8 cellular contexts compared by ENCODE assay signal in the genomic region with DNA sequence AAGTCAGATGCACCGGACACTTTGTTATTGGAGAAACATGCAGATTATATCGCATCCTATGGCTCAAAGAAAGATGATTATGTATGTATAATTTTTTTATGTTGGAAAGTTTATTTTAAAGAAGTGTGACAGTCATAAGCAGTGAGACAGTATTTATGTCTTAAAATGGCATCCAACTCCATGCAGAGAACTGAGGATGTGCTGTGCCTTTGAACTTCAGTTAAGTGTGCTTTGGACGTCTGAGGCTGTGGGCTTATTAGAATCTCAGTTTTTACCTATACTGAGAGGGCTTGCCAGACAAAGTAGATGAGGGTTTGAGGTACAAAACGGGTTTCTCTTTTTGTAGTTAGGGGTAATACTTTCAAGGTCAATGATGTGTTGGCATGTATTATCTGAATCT. TPM values are rescaled to one million over a fixed set of nuclear protein-coding genes. Genes with fewer than 3 reads are reported as not detected.
DNase-seq lines count a peak whose midpoint lies in the region; ATAC-seq and TF ChIP-seq lines count a peak whose summit lies in the region.

No MANE protein-coding gene starts in this region.

- no peaks in the 10 kb centered on the region for H3K9me3 ChIP-seq in muscle layer of duodenum (ENCODE audit: control insufficient read depth in 1 of 2, low read length in 2 of 2)

- no peaks in the 10 kb centered on the region for H3K9me3 Mint-ChIP-seq in IgD-negative memory B cell
- H3K9me3 Mint-ChIP-seq in central memory CD8-positive, alpha-beta T cell = no peaks in the 10 kb centered on the region

- H3K4me3 ChIP-seq in AG04449 (ENCODE audit: low read depth, low read length) (peak overlapping the region; percentile 95), muscle layer of duodenum (ENCODE audit: low read depth in 1 of 2, low read length in 2 of 2) (peak overlapping the region; percentile 80 to 96)

- DNase-seq in AG04449 (ENCODE audit: low read depth, low spot score) = no peak
- no peak for DNase-seq in central memory CD8-positive, alpha-beta T cell (ENCODE audit: low spot score in 2 of 2)
- no peak for DNase-seq in cerebellar cortex (ENCODE audit: low spot score)
- DNase-seq in CD1c-positive myeloid dendritic cell (ENCODE audit: extremely low spot score) = no peak
- DNase-seq in H4 (ENCODE audit: low spot score) = no peak

- no peak for ATAC-seq in central memory CD8-positive, alpha-beta T cell (replicated peaks; ENCODE audit: extremely low read depth, poor library complexity, severe bottlenecking)
- ATAC-seq in GM19035 (IDR thresholded peaks at IDR 0.05; ENCODE audit: unreplicated experiment) = no peak

- peak overlapping the region; percentile 97 for H3K27ac ChIP-seq in muscle layer of duodenum (ENCODE audit: low read length)

- H3K4me3 Mint-ChIP-seq in IgD-negative memory B cell = peak overlapping the region; percentile 96 to 99 (median 99)
- peak overlapping the region; percentile 91 for H3K4me3 Mint-ChIP-seq in central memory CD8-positive, alpha-beta T cell

- peaks cover 22 to 34% of the 10 kb centered on the region in 2 donors for H3K36me3 ChIP-seq in muscle layer of duodenum (ENCODE audit: control insufficient read depth in 1 of 2, insufficient read depth in 2 of 2, low read length in 2 of 2)

- peak overlapping the region; percentile 92 to 99 (median 97) for H3K27ac Mint-ChIP-seq in IgD-negative memory B cell
- peak overlapping the region; percentile 96 for H3K27ac Mint-ChIP-seq in central memory CD8-positive, alpha-beta T cell (ENCODE audit: low read depth)

- POLR2A ChIA-PET in AG04449 (lab: Yijun Ruan, JAX) = no interaction called here

- no peak for TF ChIP-seq CTCF in AG04449 (IDR thresholded peaks at IDR 0.05; ENCODE audit: insufficient read depth, low read length, missing control alignments)

- no peaks in the 10 kb centered on the region for H3K36me3 Mint-ChIP-seq in IgD-negative memory B cell
- peaks cover 51% of the 10 kb centered on the region for H3K36me3 Mint-ChIP-seq in central memory CD8-positive, alpha-beta T cell (ENCODE audit: insufficient read depth)

- CTCF ChIA-PET in AG04449 (lab: Yijun Ruan, JAX) = no interaction called here

- H3K27me3 Mint-ChIP-seq in IgD-negative memory B cell = no peaks in the 10 kb centered on the region
- H3K27me3 Mint-ChIP-seq in central memory CD8-positive, alpha-beta T cell = no peaks in the 10 kb centered on the region

- peaks cover 9 to 34% of the 10 kb centered on the region in 2 donors for H3K4me1 ChIP-seq in muscle layer of duodenum (ENCODE audit: control insufficient read depth in 1 of 2, insufficient read depth in 2 of 2, low read length in 2 of 2)

- H3K4me1 Mint-ChIP-seq in IgD-negative memory B cell = peaks cover 36 to 48% (median 38%) of the 10 kb centered on the region in 3 donors
- peaks cover 75% of the 10 kb centered on the region for H3K4me1 Mint-ChIP-seq in central memory CD8-positive, alpha-beta T cell

- H3K27me3 ChIP-seq in muscle layer of duodenum (ENCODE audit: low read depth, low read length) = no peaks in the 10 kb centered on the region

RNA-seq across cellular contexts. Expression of gene RABGGTB, which starts 1.5 kb away (rescaled TPM):
- 12.1 TPM for polyA plus RNA-seq in IgD-negative memory B cell
- total RNA-seq in H4 (2014; rRNA removed; shearing (Covaris generic)) = 93.1 and 101 TPM in 2 replicates

RNA-seq across cellular contexts. Expression of gene MSH4, which starts 9.2 kb away (rescaled TPM):
- polyA plus RNA-seq in IgD-negative memory B cell = 0.10 TPM
- total RNA-seq in H4 (2014; rRNA removed; shearing (Covaris generic)) = not detected in 2 replicates
